Comparison of ENCODE assay signal across 8 cellular contexts in the genomic region with DNA sequence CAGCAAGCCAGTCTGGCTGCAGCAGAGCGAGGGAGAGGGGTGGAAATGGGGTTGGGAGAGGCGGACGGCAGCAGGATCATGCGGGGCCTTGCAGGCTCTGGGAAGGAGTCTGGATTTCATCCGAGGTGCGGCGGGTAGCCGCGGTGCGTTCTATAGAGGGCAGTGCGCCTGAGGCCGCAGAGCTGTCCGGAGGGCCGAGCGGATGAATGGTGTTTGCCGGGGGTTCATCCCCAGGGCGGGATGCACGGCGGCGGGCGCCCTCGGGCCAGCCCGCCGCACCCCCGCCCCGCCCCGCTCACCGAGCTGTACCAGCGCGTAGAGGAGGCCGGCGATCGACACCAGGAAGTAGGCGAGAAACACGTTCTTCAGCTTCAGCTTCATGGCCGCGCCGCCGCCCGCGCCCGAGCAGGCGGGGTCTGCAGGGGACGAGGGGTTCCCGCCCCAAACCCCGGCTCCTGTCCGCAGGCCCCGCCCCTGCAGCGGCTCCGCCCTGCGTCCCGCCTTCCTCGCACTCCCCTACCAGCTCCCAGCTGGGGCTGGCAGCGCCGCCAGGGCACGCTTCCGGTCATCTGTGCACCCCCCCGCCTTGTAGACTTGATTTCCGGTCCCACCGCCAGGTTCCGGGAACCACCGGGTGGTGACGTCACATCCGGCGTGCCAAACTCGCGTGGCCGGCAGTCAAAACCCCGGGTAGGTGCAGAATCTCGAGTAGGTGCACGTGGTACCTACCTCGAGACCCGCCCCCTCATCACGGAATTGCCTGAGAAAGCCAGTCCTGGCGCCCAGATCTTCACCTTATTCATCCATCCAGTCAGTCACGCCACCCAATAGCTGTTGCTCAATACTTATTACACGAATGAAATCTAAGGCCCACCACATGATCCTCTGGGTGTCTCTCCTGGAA. TPM values are rescaled to one million over a fixed set of nuclear protein-coding genes. Genes with fewer than 3 reads are reported as not detected.
DNase-seq lines count a peak whose midpoint lies in the region; ATAC-seq, FAIRE-seq and TF ChIP-seq lines count a peak whose summit lies in the region.

Gene B3GAT3 (minus strand): TSS at position 420 of the 904 bp plus-strand sequence. CDS start 39 bp downstream, at position 381.

- FAIRE-seq in pancreas (lab: Jason Lieb, UNC): no peak

- H3K9me3 ChIP-seq in pancreas (no peaks in the 10 kb centered on the region), tibial artery (no peaks in the 10 kb centered on the region)

- peak; percentile 97 for ATAC-seq in HG02759 (IDR thresholded peaks at IDR 0.05; ENCODE audit: unreplicated experiment)
- ATAC-seq in Right ventricle myocardium superior (ENCODE audit: poor library complexity): peak; percentile 99
- peak; percentile 98 to 99 (median 98) for ATAC-seq in pancreas

- H3K36me3 ChIP-seq in pancreas: peaks cover 5 to 15% (median 13%) of the 10 kb centered on the region in 3 donors
- peaks cover 18 to 32% (median 21%) of the 10 kb centered on the region in 3 donors for H3K36me3 ChIP-seq in tibial artery

- TF ChIP-seq CTCF in GM12864 (IDR thresholded peaks at IDR 0.05; ENCODE audit: low read depth, low read length, missing control alignments) (no peak), pancreas (IDR thresholded peaks at IDR 0.05) (no peak), tibial artery (IDR thresholded peaks at IDR 0.05) (peak in 1 of 2 experiments; percentile 31)

- H3K27ac ChIP-seq in pancreas: peak within 1 kb of the TSS; percentile 49 to 84 (median 78)
- peak within 1 kb of the TSS; percentile 83 to 87 for H3K27ac ChIP-seq in tibial artery

- DNase-seq in GM12864 (ENCODE audit: low read depth) (peak; percentile 97), NCI-H1417 (lab: John Stamatoyannopoulos, UW) (peak; percentile 98 to 100 (median 99)), SW 1271 (lab: John Stamatoyannopoulos, UW) (peak; percentile 91 to 96), Right ventricle myocardium superior (peak; percentile 99), pancreas (peak; percentile 97 to 100 (median 99)), tibial artery (peak; percentile 98 to 99)
- peak; percentile 90 for DNase-seq in activated naive CD8-positive, alpha-beta T cell treated with anti-CD3 and anti-CD28 coated beads, Interleukin-2, amount 50 U/mL, for 16 hours (ENCODE audit: low read depth, low spot score)

- H3K27me3 ChIP-seq in pancreas (no peaks in the 10 kb centered on the region), tibial artery (no peaks in the 10 kb centered on the region)

- H3K4me3 ChIP-seq in GM12864 (ENCODE audit: low read depth, low read length) (peak within 1 kb of the TSS; percentile 90), pancreas (peak within 1 kb of the TSS; percentile 55 to 79 (median 62)), tibial artery (peak within 1 kb of the TSS; percentile 79 to 80)

- WGBS in pancreas, 2 donors: 1% methylated on average over 47 to 77 of the region's 77 CpGs

- intact Hi-C loops in Right ventricle myocardium superior (cut with DNase I) (no loop called here), pancreas (cut with DNase I) (no loop called here), tibial artery (cut with DNase I; ENCODE audit: low total_unique reads) (no loop called here)

- H3K4me1 ChIP-seq in pancreas: peaks cover 0 to 9% (median 7%) of the 10 kb centered on the region in 3 donors
- H3K4me1 ChIP-seq in tibial artery: peaks cover 0 to 23% (median 15%) of the 10 kb centered on the region in 4 donors

RNA-seq across cellular contexts. Expression of gene B3GAT3, which starts in this region (rescaled TPM):
- total RNA-seq in Right ventricle myocardium superior (11.6 TPM), pancreas (10 to 100 TPM; 13.2 to 24.1 (median 17.1) TPM)
- 10 to 100 TPM; 45.7 to 50.8 TPM for polyA plus RNA-seq in pancreas

Comparison
In these comparisons a context has a peak if more than half of its experiments do, and no peak if none do; other contexts are left out.
1. Peak in every context shown above with its lines: DNase-seq, ATAC-seq, H3K4me3 ChIP-seq and H3K27ac ChIP-seq.